In genomic region chr5:1930880-1931589, GRCh38 we compare ENCODE assay signal across 11 cellular contexts. TPM values are rescaled to one million over a fixed set of nuclear protein-coding genes. Genes with fewer than 3 reads are reported as not detected.
A peak's percentile ranks its signal among the peaks of the same experiment; 100 is the strongest.
DNase-seq lines count a peak whose midpoint lies in the region; ATAC-seq and TF ChIP-seq lines count a peak whose summit lies in the region.
"Had no signal": no experiment of that assay in that cellular context is flagged by ENCODE, and none has a peak within 500 bp of the region (broad histone marks: within the 10 kb centered on the region; RNA-seq: fewer than 3 reads in every experiment).

No MANE protein-coding gene starts in this region.

- 1% methylated on average over 39 to 63 of the region's 63 CpGs for WGBS in heart left ventricle, 4 donors

- intact Hi-C loops in heart left ventricle (cut with DNase I): loop anchor here in 1 of 10 donors (5.0 kb wide), 1 partner anchor 44 kb away; no protein-coding TSS in a partner anchor
- intact Hi-C loops in uterus (cut with DNase I; ENCODE audit: low total_unique reads): no loop called here

- H3K4me1 ChIP-seq in heart left ventricle: peaks cover 0 to 14% (median 0%) of the 10 kb centered on the region in 12 donors
- no peaks in the 10 kb centered on the region for H3K4me1 ChIP-seq in neural progenitor cell
- peaks cover 0 to 4% of the 10 kb centered on the region in 2 donors for H3K4me1 ChIP-seq in uterus

- peak overlapping the region; percentile 46 to 91 (median 82) for H3K27ac ChIP-seq in heart left ventricle
- no peak overlapping the region for H3K27ac ChIP-seq in neural progenitor cell
- H3K27ac ChIP-seq in uterus: peak overlapping the region; percentile 79 to 88

- peak; percentile 63 to 87 (median 78) for ATAC-seq in heart left ventricle
- no peak for ATAC-seq in effector memory CD8-positive, alpha-beta T cell (replicated peaks)
- ATAC-seq in HG02759 (IDR thresholded peaks at IDR 0.05; ENCODE audit: unreplicated experiment): no peak
- ATAC-seq: activated CD4-positive, alpha-beta T cell treated with anti-CD3 and anti-CD28 coated beads for 36 hours had no signal

- H3K9me3 Mint-ChIP-seq in neural progenitor cell: no peaks in the 10 kb centered on the region
- H3K9me3 Mint-ChIP-seq in effector memory CD8-positive, alpha-beta T cell: no peaks in the 10 kb centered on the region
- H3K9me3 Mint-ChIP-seq: central memory CD8-positive, alpha-beta T cell had no signal

- no peaks in the 10 kb centered on the region for H4K20me1 ChIP-seq in neural progenitor cell (ENCODE audit: low read depth)

- DNase-seq in NCI-H146 (lab: John Stamatoyannopoulos, UW) (peak; percentile 32), NCI-H146 treated with DMSO at 0.1 percent for 48 hours (lab: John Stamatoyannopoulos, UW; ENCODE audit: unreplicated experiment) (no peak), heart left ventricle (peak in 4 of 5 donors; percentile 25 to 76 (median 50)), neural progenitor cell (ENCODE audit: low spot score) (peak; percentile 72), uterus (peak in 1 of 2 donors; percentile 56), DMS153 (lab: John Stamatoyannopoulos, UW) (no peak)
- no peak for DNase-seq in effector memory CD8-positive, alpha-beta T cell
- DNase-seq: activated CD4-positive, alpha-beta T cell treated with anti-CD3 and anti-CD28 coated beads for 36 hours had no signal

- H3K4me3 Mint-ChIP-seq in neural progenitor cell: peak overlapping the region; percentile 76
- no peak overlapping the region for H3K4me3 Mint-ChIP-seq in effector memory CD8-positive, alpha-beta T cell
- H3K4me3 Mint-ChIP-seq: activated CD4-positive, alpha-beta T cell treated with anti-CD3 and anti-CD28 coated beads for 36 hours; central memory CD8-positive, alpha-beta T cell had no signal

- H3K79me2 ChIP-seq in neural progenitor cell (ENCODE audit: low read depth): no peaks in the 10 kb centered on the region

- H2AFZ ChIP-seq in neural progenitor cell (replicated peaks): peak overlapping the region; percentile 92

- H3K4me3 ChIP-seq in heart left ventricle (peak overlapping the region; percentile 31 to 70 (median 58)), neural progenitor cell (peak overlapping the region; percentile 48), uterus (peak overlapping the region; percentile 36 to 48)

- no peak overlapping the region for H3K27ac Mint-ChIP-seq in neural progenitor cell
- H3K27ac Mint-ChIP-seq in effector memory CD8-positive, alpha-beta T cell: no peak overlapping the region
- H3K27ac Mint-ChIP-seq: activated CD4-positive, alpha-beta T cell treated with anti-CD3 and anti-CD28 coated beads for 36 hours had no signal

- no peaks in the 10 kb centered on the region for H3K36me3 Mint-ChIP-seq in neural progenitor cell
- no peaks in the 10 kb centered on the region for H3K36me3 Mint-ChIP-seq in effector memory CD8-positive, alpha-beta T cell (ENCODE audit: insufficient read depth)

- H3K36me3 ChIP-seq in heart left ventricle (peaks cover 0 to 5% (median 0%) of the 10 kb centered on the region in 9 donors), neural progenitor cell (no peaks in the 10 kb centered on the region), uterus (no peaks in the 10 kb centered on the region)

- peaks cover 22% of the 10 kb centered on the region for H3K27me3 Mint-ChIP-seq in neural progenitor cell (ENCODE audit: insufficient read depth, low read depth)
- peaks cover 22 to 26% of the 10 kb centered on the region in 2 donors for H3K27me3 Mint-ChIP-seq in effector memory CD8-positive, alpha-beta T cell

- H3K27me3 ChIP-seq in heart left ventricle (peaks cover 0 to 29% (median 0%) of the 10 kb centered on the region in 9 donors), neural progenitor cell (peaks cover 65% of the 10 kb centered on the region), uterus (no peaks in the 10 kb centered on the region)

- H3K4me1 Mint-ChIP-seq in neural progenitor cell: peaks cover 6% of the 10 kb centered on the region
- no peaks in the 10 kb centered on the region for H3K4me1 Mint-ChIP-seq in effector memory CD8-positive, alpha-beta T cell (ENCODE audit: low read depth in 2 of 2)
- H3K4me1 Mint-ChIP-seq: activated CD4-positive, alpha-beta T cell treated with anti-CD3 and anti-CD28 coated beads for 36 hours; central memory CD8-positive, alpha-beta T cell had no signal

- TF ChIP-seq CTCF in heart left ventricle (IDR thresholded peaks at IDR 0.05): no peak
- TF ChIP-seq CTCF in neural progenitor cell (IDR thresholded peaks at IDR 0.05): peak; percentile 3
- TF ChIP-seq CTCF in uterus (IDR thresholded peaks at IDR 0.05): no peak

- H3K9ac ChIP-seq in neural progenitor cell: no peak overlapping the region

- peak overlapping the region; percentile 85 for H3K4me2 ChIP-seq in neural progenitor cell

- H3K9me3 ChIP-seq in heart left ventricle: no peaks in the 10 kb centered on the region
- H3K9me3 ChIP-seq in neural progenitor cell (ENCODE audit: low read depth): no peaks in the 10 kb centered on the region
- no peaks in the 10 kb centered on the region for H3K9me3 ChIP-seq in uterus

- TF ChIP-seq POLR2A in heart left ventricle (IDR thresholded peaks at IDR 0.05) (no peak), uterus (IDR thresholded peaks at IDR 0.05) (no peak)

- H3F3A ChIP-seq in neural progenitor cell (ENCODE audit: low read depth): peaks cover 34% of the 10 kb centered on the region

RNA-seq across cellular contexts. Expression of gene IRX4, which starts 48.3 kb away (rescaled TPM):
- 10 to 100 TPM in 8 of 9 donors, 1 to 10 TPM in 1; 8.6 to 32.3 (median 17.4) TPM for total RNA-seq in heart left ventricle
- 10 to 100 TPM in 1 of 2 donors, 1 to 10 TPM in 1; 9.7 to 13.1 TPM for polyA plus RNA-seq in heart left ventricle
- total RNA-seq in neural progenitor cell (ENCODE audit: low replicate concordance): not detected in 2 replicates
- total RNA-seq in uterus: not detected
- total RNA-seq: A172; activated CD4-positive, alpha-beta T cell treated with anti-CD3 and anti-CD28 coated beads for 36 hours had no signal

Comparison
In these comparisons a context has a peak if more than half of its experiments do, and no peak if none do; other contexts are left out.
1. DNase-seq: peak in NCI-H146 (single experiment), heart left ventricle (4 of 5) and neural progenitor cell (single experiment); none in NCI-H146 treated with DMSO at 0.1 percent for 48 hours (single experiment), DMS153 (single experiment) and effector memory CD8-positive, alpha-beta T cell (0 of 3).
2. ATAC-seq: peak in heart left ventricle (4 of 4); none in effector memory CD8-positive, alpha-beta T cell (single experiment) and HG02759 (single experiment).
3. Peak in every context shown above with its lines, with median percentiles within 50 percentile points of each other: H3K4me3 ChIP-seq.